In the genomic region with DNA sequence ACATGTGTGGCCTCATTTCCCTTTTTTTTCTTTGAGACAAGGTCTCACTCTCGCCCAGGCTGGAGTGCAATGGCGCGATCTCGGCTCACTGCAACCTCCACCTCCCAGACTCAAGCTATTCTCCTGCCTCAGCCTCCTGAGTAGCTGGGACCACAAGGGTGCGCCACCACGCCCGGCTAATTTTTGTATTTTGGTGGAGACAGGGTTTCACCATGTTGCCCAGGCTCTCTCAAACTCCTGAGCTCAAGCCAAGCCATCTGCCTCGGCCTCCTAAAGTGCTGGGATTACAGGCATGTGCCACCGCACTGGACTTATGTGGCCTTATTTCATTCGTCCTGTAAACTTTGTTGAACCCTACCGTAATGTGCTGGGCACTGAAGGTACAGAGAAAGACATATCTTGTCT, we compare ENCODE assay signal across 8 cellular contexts. TPM values are rescaled to one million over a fixed set of nuclear protein-coding genes. Genes with fewer than 3 reads are reported as not detected.
DNase-seq lines count a peak whose midpoint lies in the region; ATAC-seq and TF ChIP-seq lines count a peak whose summit lies in the region.

No MANE protein-coding gene starts in this region.

- H3K9me3 Mint-ChIP-seq in Calu3 (ENCODE audit: low read depth, unreplicated experiment): no peaks in the 10 kb centered on the region

- H3K36me3 ChIP-seq in muscle layer of duodenum (ENCODE audit: control insufficient read depth in 1 of 2, insufficient read depth in 2 of 2, low read length in 2 of 2) (no peaks in the 10 kb centered on the region), thymus (ENCODE audit: control insufficient read depth, insufficient read depth) (no peaks in the 10 kb centered on the region)

- no peak overlapping the region for H3K4me3 Mint-ChIP-seq in Calu3 (ENCODE audit: low read depth, unreplicated experiment)

- no peaks in the 10 kb centered on the region for H3K27me3 ChIP-seq in HL-60 (ENCODE audit: insufficient read depth, poor library complexity, severe bottlenecking)
- no peaks in the 10 kb centered on the region for H3K27me3 ChIP-seq in muscle layer of duodenum (ENCODE audit: low read depth, low read length)
- H3K27me3 ChIP-seq in thymus (ENCODE audit: control insufficient read depth, insufficient read depth): no peaks in the 10 kb centered on the region

- peaks cover 3 to 14% of the 10 kb centered on the region in 2 donors for H3K4me1 ChIP-seq in muscle layer of duodenum (ENCODE audit: control insufficient read depth in 1 of 2, insufficient read depth in 2 of 2, low read length in 2 of 2)
- H3K4me1 ChIP-seq in thymus (ENCODE audit: control insufficient read depth, insufficient read depth, low read length): peaks cover 11% of the 10 kb centered on the region

- no TSS peak for BruUV-seq in Calu3 (replicated peaks; lab: Mats Ljungman, UMichigan)

- H3K27ac Mint-ChIP-seq in Calu3 (ENCODE audit: unreplicated experiment): no peak overlapping the region

- no peaks in the 10 kb centered on the region for H3K9me3 ChIP-seq in muscle layer of duodenum (ENCODE audit: control insufficient read depth in 1 of 2, low read length in 2 of 2)
- no peaks in the 10 kb centered on the region for H3K9me3 ChIP-seq in thymus (ENCODE audit: control insufficient read depth)

- WGBS in thymus: 57% methylated on average over 11 of the region's 11 CpGs

- peak; percentile 11 for TF ChIP-seq CTCF in Calu3 (IDR thresholded peaks at IDR 0.05; ENCODE audit: unreplicated experiment)
- TF ChIP-seq CTCF in HL-60 (IDR thresholded peaks at IDR 0.05; ENCODE audit: insufficient read depth, low read length): no peak

- peak; percentile 53 for DNase-seq in Calu3
- peak; percentile 14 to 65 for DNase-seq in HL-60 (ENCODE audit: low read depth in 1 of 2, low spot score in 1 of 2)
- DNase-seq in UCSD-AML1 (lab: John Stamatoyannopoulos, UW; ENCODE audit: unreplicated experiment): peak; percentile 42
- DNase-seq in ecto neural progenitor cell (ENCODE audit: low spot score): peak; percentile 55
- DNase-seq in AML-193 (lab: John Stamatoyannopoulos, UW): no peak

- H3K36me3 Mint-ChIP-seq in Calu3 (ENCODE audit: insufficient read depth, unreplicated experiment): no peaks in the 10 kb centered on the region

- no peak for ATAC-seq in HG03520 (IDR thresholded peaks at IDR 0.05; ENCODE audit: unreplicated experiment)

- CTCF ChIA-PET in Calu3 (lab: Charles Lee): interaction anchor here (0.6 kb wide), 1 partner anchor 125 kb away, joined by 3 read pairs; no protein-coding TSS in a partner anchor

- H3K27me3 Mint-ChIP-seq in Calu3 (ENCODE audit: unreplicated experiment): no peaks in the 10 kb centered on the region

- peaks cover 10% of the 10 kb centered on the region for H3K4me1 Mint-ChIP-seq in Calu3 (ENCODE audit: low read depth, unreplicated experiment)

- intact Hi-C loops in Calu3 (cut with micrococcal nuclease; ENCODE audit: unreplicated experiment): loop anchor here (5.0 kb wide), 1 partner anchor 136 kb away; no protein-coding TSS in a partner anchor

- H3K27ac ChIP-seq in HL-60 (replicated peaks) (peak overlapping the region; percentile 97), muscle layer of duodenum (ENCODE audit: low read length) (peak overlapping the region; percentile 99), thymus (ENCODE audit: low read depth) (peak overlapping the region; percentile 96)

- H3K4me3 ChIP-seq in HL-60 (replicated peaks; ENCODE audit: insufficient read depth, low read length) (peak overlapping the region; percentile 57), muscle layer of duodenum (ENCODE audit: low read depth in 1 of 2, low read length in 2 of 2) (peak overlapping the region; percentile 66 to 95), thymus (ENCODE audit: low read length) (peak overlapping the region; percentile 70)

RNA-seq across cellular contexts. Expression of a gene that starts 0.6 kb away (rescaled TPM):
- 7.8 and 8.8 TPM in 2 replicates for total RNA-seq in Calu3 (2022)
- polyA plus RNA-seq in thymus: 7.7 TPM

Comparison
In these comparisons a context has a peak if more than half of its experiments do, and no peak if none do; other contexts are left out.
1. DNase-seq: peak in Calu3 (single experiment), HL-60 (2 of 2), UCSD-AML1 (single experiment) and ecto neural progenitor cell (single experiment); none in AML-193 (0 of 2).
2. Peak in every context shown above with its lines, with median percentiles within 50 percentile points of each other: H3K27ac ChIP-seq and H3K4me3 ChIP-seq.